In the genomic region with DNA sequence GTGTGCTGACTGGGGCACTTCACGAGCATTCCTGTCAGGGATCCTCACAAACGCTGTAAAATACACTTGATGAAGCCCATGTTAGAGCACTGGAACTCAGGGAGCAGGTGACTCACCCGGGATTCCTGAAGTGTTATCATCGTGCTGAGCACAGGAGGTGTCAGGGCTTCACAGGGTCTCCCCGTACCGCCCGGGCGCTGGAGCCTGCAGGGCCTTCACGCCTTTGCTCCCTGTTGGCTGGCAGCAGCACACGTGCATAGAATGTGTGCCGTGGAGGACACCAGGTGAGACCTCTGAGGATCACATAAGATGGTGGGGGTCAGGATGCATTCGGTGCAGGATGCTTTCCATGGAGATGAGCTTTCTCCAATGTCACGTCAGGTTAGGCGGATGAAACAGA, we compare ENCODE assay signal across 24 cellular contexts.
"Had no signal": no experiment of that assay in that cellular context is flagged by ENCODE, and none has a peak within 500 bp of the region (broad histone marks: within the 10 kb centered on the region; RNA-seq: fewer than 3 reads in every experiment).

No MANE protein-coding gene starts in this region.

- H3K27ac Mint-ChIP-seq: natural killer cell; stimulated activated memory B cell treated with anti-CD40 and anti-IgM and Interleukin-4, amounts not matched to agents 10 μg/mL and 1 μg/mL and 100 μg/mL, for 72 hours; type B pancreatic cell had no signal

- H3K4me3 Mint-ChIP-seq: natural killer cell; neural crest cell; stimulated activated memory B cell treated with anti-CD40 and anti-IgM and Interleukin-4, amounts not matched to agents 10 μg/mL and 1 μg/mL and 100 μg/mL, for 72 hours; type B pancreatic cell had no signal

- H3K27ac ChIP-seq: coronary artery, esophagus muscularis mucosa, foreskin keratinocyte, gastroesophageal sphincter, heart left ventricle, hepatocyte, lower lobe of right lung, prostate gland, sigmoid colon, testis, tibial artery had no signal

- ATAC-seq: foreskin keratinocyte; gastroesophageal sphincter; left colon; left ventricle myocardium superior; lower lobe of right lung; stimulated activated memory B cell treated with anti-CD40 and anti-IgM and Interleukin-4, amounts not matched to agents 10 μg/mL and 1 μg/mL and 100 μg/mL, for 72 hours; stimulated activated naive CD8-positive, alpha-beta T cell treated with anti-CD3 and anti-CD28 coated beads, Interleukin-15, Interleukin-2, amounts not matched to agents 100 U/mL and 50 U/mL, for 24 hours had no signal

- H3K36me3 Mint-ChIP-seq: natural killer cell; stimulated activated memory B cell treated with anti-CD40 and anti-IgM and Interleukin-4, amounts not matched to agents 10 μg/mL and 1 μg/mL and 100 μg/mL, for 72 hours; type B pancreatic cell had no signal

- H3K79me2 ChIP-seq: hepatocyte had no signal

- H3K27me3 ChIP-seq: foreskin keratinocyte, hepatocyte, sigmoid colon, testis, tibial artery had no signal

- DNase-seq: dermis blood vessel endothelial cell; effector memory CD4-positive, alpha-beta T cell; foreskin keratinocyte; heart left ventricle; left colon; left ventricle myocardium superior; lower lobe of right lung; natural killer cell; right cardiac atrium; sigmoid colon; stimulated activated CD4-positive, alpha-beta T cell treated with anti-CD3 and anti-CD28 coated beads, Interleukin-2, amount 100 ng/mL, for 24 hours; stimulated activated CD4-positive, alpha-beta T cell treated with anti-CD3 and anti-CD28 coated beads, Interleukin-4, amount 100 ng/mL, for 4 hours; stimulated activated naive CD8-positive, alpha-beta T cell treated with anti-CD3 and anti-CD28 coated beads, Interleukin-15, Interleukin-2, amounts not matched to agents 100 U/mL and 50 U/mL, for 24 hours; substantia nigra; testis; tibial artery had no signal

- H2AFZ ChIP-seq: hepatocyte had no signal

- H3K4me1 Mint-ChIP-seq: stimulated activated memory B cell treated with anti-CD40 and anti-IgM and Interleukin-4, amounts not matched to agents 10 μg/mL and 1 μg/mL and 100 μg/mL, for 72 hours had no signal

- H3K4me1 ChIP-seq: foreskin keratinocyte, gastroesophageal sphincter, lower lobe of right lung, prostate gland, sigmoid colon, testis, tibial artery had no signal

- H3K9me3 Mint-ChIP-seq: natural killer cell; neural crest cell; stimulated activated memory B cell treated with anti-CD40 and anti-IgM and Interleukin-4, amounts not matched to agents 10 μg/mL and 1 μg/mL and 100 μg/mL, for 72 hours; type B pancreatic cell had no signal

- H3K36me3 ChIP-seq: esophagus muscularis mucosa, gastroesophageal sphincter, heart left ventricle, lower lobe of right lung, prostate gland, sigmoid colon, tibial artery had no signal

- H3K4me2 ChIP-seq: hepatocyte had no signal

- H3K4me3 ChIP-seq: coronary artery, esophagus muscularis mucosa, gastroesophageal sphincter, heart left ventricle, hepatocyte, lower lobe of right lung, prostate gland, sigmoid colon, testis, tibial artery had no signal

- H3K9me3 ChIP-seq: esophagus muscularis mucosa, gastroesophageal sphincter, heart left ventricle, lower lobe of right lung, prostate gland, sigmoid colon, testis, tibial artery had no signal
